Comparison of ENCODE assay signal across 8 cellular contexts in the genomic region with DNA sequence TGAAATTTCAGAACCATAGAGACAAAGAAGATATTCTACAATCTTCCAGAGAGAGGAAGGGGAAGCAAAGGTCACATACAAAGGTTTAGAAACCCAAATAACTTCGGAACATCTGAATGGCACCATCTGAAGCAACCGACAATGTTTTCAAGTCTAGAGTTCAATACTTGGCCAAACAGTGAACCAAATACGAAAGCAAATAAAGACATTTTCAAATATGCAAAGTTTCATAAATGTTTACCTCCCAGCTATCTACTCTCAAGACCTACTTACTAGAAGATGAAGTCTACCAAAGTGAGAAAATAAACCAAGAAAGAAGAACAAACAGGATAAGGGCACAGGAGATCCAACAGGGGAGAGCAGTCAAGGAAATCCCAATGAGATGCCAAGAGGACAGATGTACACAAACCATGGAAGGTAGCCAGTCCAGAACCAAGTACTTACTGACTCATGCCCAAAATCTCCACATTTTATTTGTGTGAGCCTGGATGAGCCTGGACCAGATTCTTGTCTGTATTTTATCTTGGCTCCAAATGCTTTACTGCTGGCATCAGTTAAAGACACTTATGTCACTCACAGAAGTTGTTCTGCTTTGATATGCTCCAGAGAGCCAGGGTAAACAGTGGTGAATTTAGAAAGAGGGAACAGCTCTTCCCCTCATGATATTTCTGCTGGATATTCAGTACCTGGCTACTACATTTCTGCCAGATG.
A peak's percentile ranks its signal among the peaks of the same experiment; 100 is the strongest.
DNase-seq lines count a peak whose midpoint lies in the region; ATAC-seq and TF ChIP-seq lines count a peak whose summit lies in the region.
"Not testable (repeated sequence)": the region's sequence is repeated elsewhere in the genome, so short reads cannot be mapped to it uniquely, and the experiment has no call there.

No MANE protein-coding gene starts in this region.

- in situ Hi-C loops in brain microvascular endothelial cell (cut with HindIII; ENCODE audit: low pct_ligation_motif_present, low sequenced_read_pairs); transverse colon (cut with MboI; ENCODE audit: low pct_ligation_motif_present in 1 of 4, low pct_unique_long_range_greater_than_20kb in 1 of 4, low sequenced_read_pairs in 3 of 4): not testable (repeated sequence)

- H3K4me1 ChIP-seq in BE2C, result peaks cover 23% of the 10 kb centered on the region
- H3K4me1 ChIP-seq in foreskin keratinocyte; mucosa of descending colon (ENCODE audit: low read depth): not testable (repeated sequence)
- H3K4me1 ChIP-seq in transverse colon, result peaks cover 0 to 29% (median 19%) of the 10 kb centered on the region in 4 donors

- not testable (repeated sequence) for TF ChIP-seq CTCF in BE2C (IDR thresholded peaks at IDR 0.05; ENCODE audit: low read depth, low read length); LNCaP clone FGC (IDR thresholded peaks at IDR 0.05; ENCODE audit: control insufficient read depth, extremely low read depth, insufficient read depth); brain microvascular endothelial cell (IDR thresholded peaks at IDR 0.05; ENCODE audit: low read depth, low read length, missing control alignments); foreskin keratinocyte (conservative IDR thresholded peaks at IDR 0.05); mucosa of descending colon (IDR thresholded peaks at IDR 0.05); transverse colon (IDR thresholded peaks at IDR 0.05)

- H3K27me3 ChIP-seq in BE2C; brain microvascular endothelial cell (replicated peaks); foreskin keratinocyte; transverse colon: not testable (repeated sequence)

- intact Hi-C loops in mucosa of descending colon (cut with DNase I, micrococcal nuclease); transverse colon (cut with DNase I; ENCODE audit: low total_unique reads): not testable (repeated sequence)

- H3K4me3 ChIP-seq in BE2C (ENCODE audit: low read depth, low read length); LNCaP clone FGC (ENCODE audit: low read depth, low read length); brain microvascular endothelial cell (ENCODE audit: low read depth, low read length); mucosa of descending colon; transverse colon: not testable (repeated sequence)

- 89 to 93% methylated on average over 3 of the region's 3 CpGs for WGBS in transverse colon (ENCODE audit: low coverage in 1 of 2), 2 donors

- TF ChIP-seq POLR2A in transverse colon (IDR thresholded peaks at IDR 0.05), result not testable (repeated sequence)

- not testable (repeated sequence) for H3K9me3 ChIP-seq in BE2C, mucosa of descending colon, transverse colon

- H3K27ac ChIP-seq in brain microvascular endothelial cell (peak overlapping the region; percentile 84), foreskin keratinocyte (peak overlapping the region; percentile 87), transverse colon (peak overlapping the region; percentile 62 to 82 (median 78))

- not testable (repeated sequence) for TF ChIP-seq EP300 in transverse colon (IDR thresholded peaks at IDR 0.05; ENCODE audit: low read depth)

- not testable (repeated sequence) for H3K36me3 ChIP-seq in BE2C; brain microvascular endothelial cell (replicated peaks); mucosa of descending colon (ENCODE audit: low read depth); transverse colon

- DNase-seq in BE2C, result peak; percentile 23
- DNase-seq in LNCaP clone FGC (ENCODE audit: low read depth), result peak; percentile 75
- DNase-seq in RPMI7951 (ENCODE audit: low read depth), result peak; percentile 87
- peak; percentile 45 for DNase-seq in brain microvascular endothelial cell
- DNase-seq in foreskin keratinocyte, result peak in 1 of 2 donors; percentile 32
- not testable (repeated sequence) for DNase-seq in mucosa of descending colon, transverse colon

- ATAC-seq in GM18861 (IDR thresholded peaks at IDR 0.05; ENCODE audit: unreplicated experiment) (peak; percentile 10), foreskin keratinocyte (peak; percentile 35), mucosa of descending colon (peak; percentile 1)
